16 cellular contexts compared by ENCODE assay signal in genomic region chr6:116404706-116405105, GRCh38. TPM values are rescaled to one million over a fixed set of nuclear protein-coding genes. Genes with fewer than 3 reads are reported as not detected.
DNase-seq lines count a peak whose midpoint lies in the region; FAIRE-seq and TF ChIP-seq lines count a peak whose summit lies in the region.
"Had no signal": no experiment of that assay in that cellular context is flagged by ENCODE, and none has a peak within 500 bp of the region (broad histone marks: within the 10 kb centered on the region; RNA-seq: fewer than 3 reads in every experiment).

No MANE protein-coding gene starts in this region.

- H3K27ac ChIP-seq in KMS-11: peak overlapping the region; percentile 72
- no peak overlapping the region for H3K27ac ChIP-seq in endothelial cell of umbilical vein (ENCODE audit: insufficient read depth, low read depth, low read length)
- H3K27ac ChIP-seq in transverse colon: peak overlapping the region; percentile 19 to 58 (median 50)
- H3K27ac ChIP-seq: colonic mucosa had no signal

- peaks cover 2% of the 10 kb centered on the region for H3K9me1 ChIP-seq in endothelial cell of umbilical vein (replicated peaks; ENCODE audit: control insufficient read depth, extremely low read depth, insufficient read depth, low read length)

- DNase-seq in endothelial cell of umbilical vein (ENCODE audit: low read depth, low spot score) (peak; percentile 58), mesothelial cell of epicardium (ENCODE audit: low spot score in 2 of 2, unreplicated experiment in 2 of 2) (no peak), transverse colon (no peak), NCI-H510A treated with DMSO at 0.1 percent for 48 hours (lab: John Stamatoyannopoulos, UW) (no peak), kidney tubule cell (ENCODE audit: low spot score) (no peak), HT-29 (ENCODE audit: low spot score) (no peak)
- DNase-seq: activated CD4-positive, CD25-positive, alpha-beta regulatory T cell; colonic mucosa; COR-L47; NCI-H2171 had no signal

- CTCF ChIA-PET in endothelial cell of umbilical vein (lab: Charles Lee): interaction anchor here (0.7 to 1.7 kb wide), 3 partner anchors 9 to 18 kb away, joined by 3 to 5 read pairs (median 3); no protein-coding TSS in a partner anchor

- dilution Hi-C loops in endothelial cell of umbilical vein (cut with MboI; ENCODE audit: extremely low pct_ligation_motif_present, low sequenced_read_pairs): no loop called here

- H3K4me1 ChIP-seq in KMS-11 (ENCODE audit: low read depth, poor library complexity, severe bottlenecking): peaks cover 24% of the 10 kb centered on the region
- no peaks in the 10 kb centered on the region for H3K4me1 ChIP-seq in endothelial cell of umbilical vein (ENCODE audit: control insufficient read depth, extremely low read depth, insufficient read depth, low read length)
- H3K4me1 ChIP-seq in transverse colon: peaks cover 0 to 25% (median 0%) of the 10 kb centered on the region in 4 donors
- H3K4me1 ChIP-seq: colonic mucosa had no signal

- no peak overlapping the region for H2AFZ ChIP-seq in KMS-11 (ENCODE audit: low read depth)
- H2AFZ ChIP-seq in endothelial cell of umbilical vein (ENCODE audit: low read depth, low read length): no peak overlapping the region

- in situ Hi-C loops in transverse colon (cut with MboI; ENCODE audit: low pct_ligation_motif_present in 1 of 4, low pct_unique_long_range_greater_than_20kb in 1 of 4, low sequenced_read_pairs in 3 of 4): loop anchor here in 1 of 4 donors (25.0 kb wide), 1 partner anchor 117 kb away; the partner anchor contains the start of gene TSPYL1

- no peak for TF ChIP-seq EP300 in transverse colon (IDR thresholded peaks at IDR 0.05; ENCODE audit: low read depth)

- H3K4me3 ChIP-seq in KMS-11 (IDR thresholded peaks at IDR 0.05; ENCODE audit: insufficient read depth, low read depth, low read length): no peak overlapping the region
- H3K4me3 ChIP-seq in endothelial cell of umbilical vein (replicated peaks in 1 of 3; ENCODE audit: insufficient read depth in 1 of 3, low read depth in 1 of 3, low read length in 3 of 3): no peak overlapping the region
- H3K4me3 ChIP-seq in transverse colon: no peak overlapping the region
- H3K4me3 ChIP-seq: colonic mucosa had no signal

- H3K79me2 ChIP-seq in KMS-11 (ENCODE audit: insufficient read depth, low read depth): no peaks in the 10 kb centered on the region
- no peaks in the 10 kb centered on the region for H3K79me2 ChIP-seq in endothelial cell of umbilical vein (ENCODE audit: control insufficient read depth, insufficient read depth, low read length)

- peak overlapping the region; percentile 78 for H3K4me2 ChIP-seq in KMS-11
- H3K4me2 ChIP-seq in endothelial cell of umbilical vein (ENCODE audit: insufficient read depth, low read length): no peak overlapping the region

- no peak for TF ChIP-seq POLR2A in endothelial cell of umbilical vein (IDR thresholded peaks at IDR 0.05; ENCODE audit: low read depth, low read length)
- TF ChIP-seq POLR2A in transverse colon (IDR thresholded peaks at IDR 0.05): no peak

- H3K4me1 Mint-ChIP-seq in mesothelial cell of epicardium: peaks cover 66% of the 10 kb centered on the region

- POLR2A ChIA-PET in endothelial cell of umbilical vein (lab: Charles Lee): no interaction called here

- BruUV-seq in endothelial cell of umbilical vein (replicated peaks; lab: Mats Ljungman, UMichigan): no TSS peak

- H3K4me3 Mint-ChIP-seq in mesothelial cell of epicardium: no peak overlapping the region
- H3K4me3 Mint-ChIP-seq: stimulated activated naive CD8-positive, alpha-beta T cell treated with anti-CD3 and anti-CD28 coated beads, Interleukin-15, Interleukin-2, amounts not matched to agents 100 ng/mL and 50 ng/mL, for 24 hours had no signal

- no peaks in the 10 kb centered on the region for H3K27me3 ChIP-seq in KMS-11 (ENCODE audit: insufficient read depth, low read depth)
- no peaks in the 10 kb centered on the region for H3K27me3 ChIP-seq in endothelial cell of umbilical vein (ENCODE audit: control insufficient read depth in 2 of 2, insufficient read depth in 2 of 2, low read length in 2 of 2)
- no peaks in the 10 kb centered on the region for H3K27me3 ChIP-seq in transverse colon
- H3K27me3 ChIP-seq: colonic mucosa had no signal

- no peaks in the 10 kb centered on the region for H3K27me3 Mint-ChIP-seq in mesothelial cell of epicardium (ENCODE audit: low read depth)

- intact Hi-C loops in endothelial cell of umbilical vein (cut with micrococcal nuclease): no loop called here
- intact Hi-C loops in transverse colon (cut with DNase I; ENCODE audit: low total_unique reads): no loop called here

- no peaks in the 10 kb centered on the region for H3K9me3 ChIP-seq in endothelial cell of umbilical vein (replicated peaks; ENCODE audit: control insufficient read depth, insufficient read depth, low read length)
- H3K9me3 ChIP-seq in transverse colon: no peaks in the 10 kb centered on the region
- H3K9me3 ChIP-seq: colonic mucosa had no signal

- H3K36me3 Mint-ChIP-seq in mesothelial cell of epicardium: peaks cover 4% of the 10 kb centered on the region

- H4K20me1 ChIP-seq in KMS-11 (ENCODE audit: insufficient read depth) (no peaks in the 10 kb centered on the region), endothelial cell of umbilical vein (replicated peaks; ENCODE audit: control insufficient read depth, extremely low read depth, insufficient read depth, low read length) (no peaks in the 10 kb centered on the region)

- TF ChIP-seq CTCF in KMS-11 (conservative IDR thresholded peaks at IDR 0.05; ENCODE audit: low read depth, low read length) (no peak), endothelial cell of umbilical vein (IDR thresholded peaks at IDR 0.05; ENCODE audit: extremely low read depth in 1 of 2, insufficient read depth in 1 of 2, low read depth in 1 of 2, low read length in 2 of 2) (no peak), mesothelial cell of epicardium (IDR thresholded peaks at IDR 0.05; ENCODE audit: unreplicated experiment) (no peak), transverse colon (IDR thresholded peaks at IDR 0.05) (no peak)

- peak overlapping the region; percentile 86 for H3K27ac Mint-ChIP-seq in mesothelial cell of epicardium
- H3K27ac Mint-ChIP-seq: stimulated activated naive CD8-positive, alpha-beta T cell treated with anti-CD3 and anti-CD28 coated beads, Interleukin-15, Interleukin-2, amounts not matched to agents 100 ng/mL and 50 ng/mL, for 24 hours had no signal

- H3K36me3 ChIP-seq in KMS-11 (ENCODE audit: insufficient read depth): no peaks in the 10 kb centered on the region
- H3K36me3 ChIP-seq in endothelial cell of umbilical vein (ENCODE audit: control insufficient read depth in 2 of 2, extremely low read depth in 1 of 2, insufficient read depth in 2 of 2, low read length in 2 of 2): no peaks in the 10 kb centered on the region
- H3K36me3 ChIP-seq in transverse colon: no peaks in the 10 kb centered on the region
- H3K36me3 ChIP-seq: colonic mucosa had no signal

- H3K9me3 Mint-ChIP-seq in mesothelial cell of epicardium: no peaks in the 10 kb centered on the region
- H3K9me3 Mint-ChIP-seq: stimulated activated naive CD8-positive, alpha-beta T cell treated with anti-CD3 and anti-CD28 coated beads, Interleukin-15, Interleukin-2, amounts not matched to agents 100 ng/mL and 50 ng/mL, for 24 hours had no signal

- 70 to 73% methylated on average over 3 of the region's 3 CpGs for WGBS in transverse colon (ENCODE audit: low coverage in 1 of 2), 2 donors

- FAIRE-seq in endothelial cell of umbilical vein (lab: Jason Lieb, UNC): no peak
- FAIRE-seq: frontal cortex, HTR-8/SVneo, islet of Langerhans had no signal

- H3K9ac ChIP-seq in KMS-11 (no peak overlapping the region), endothelial cell of umbilical vein (replicated peaks; ENCODE audit: extremely low read depth, insufficient read depth, low read length) (no peak overlapping the region)

TF ChIP-seq in endothelial cell of umbilical vein, 7 proteins besides CTCF, POLR2A, EP300 and RAD21 (continues in another document):
- TF ChIP-seq MAX (IDR thresholded peaks at IDR 0.05; ENCODE audit: insufficient read depth, insufficient read length) (no peak), GATA2 (IDR thresholded peaks at IDR 0.05; ENCODE audit: insufficient read depth, insufficient read length, low read depth, low read length) (no peak), POLR2AphosphoS5 (IDR thresholded peaks at IDR 0.05; ENCODE audit: insufficient read depth, low read depth, low read length) (no peak), JUN (IDR thresholded peaks at IDR 0.05; ENCODE audit: borderline replicate concordance, insufficient read depth, insufficient read length, low read depth) (no peak), EZH2 (IDR thresholded peaks at IDR 0.05; ENCODE audit: borderline replicate concordance, low read depth, low read length, severe bottlenecking) (no peak)

RNA-seq across cellular contexts. Expression of gene DSE, which starts 34.0 kb away (rescaled TPM):
- total RNA-seq in endothelial cell of umbilical vein (25.0 and 31.3 TPM in 2 replicates), mesothelial cell of epicardium (69.6 to 73.3 TPM (median 70.7 TPM) in 3 replicates), transverse colon (10 to 100 TPM in 2 of 4 donors, 1 to 10 TPM in 2; 3.8 to 16.7 (median 9.2) TPM)
- polyA plus RNA-seq in endothelial cell of umbilical vein: 12.0 and 16.0 TPM in 2 replicates
- 11.3 TPM in 2 replicates for polyA plus RNA-seq in endothelial cell of umbilical vein (2011; cell fraction: cytosol; rRNA removed)
- 17.0 and 18.4 TPM in 2 replicates for polyA plus RNA-seq in endothelial cell of umbilical vein (2011; cell fraction: nucleus; rRNA removed)
- 12.4 and 14.3 TPM in 2 replicates for polyA plus RNA-seq in endothelial cell of umbilical vein (2012)
- polyA minus RNA-seq in endothelial cell of umbilical vein: 38.6 and 43.0 TPM in 2 replicates
- polyA minus RNA-seq in endothelial cell of umbilical vein (2011; cell fraction: cytosol; rRNA and poly(A)+ RNA removed): 0.61 TPM
- 36.8 and 51.9 TPM in 2 replicates for polyA minus RNA-seq in endothelial cell of umbilical vein (2011; cell fraction: nucleus; rRNA and poly(A)+ RNA removed)
- 1.9 and 5.3 TPM in 2 replicates for total RNA-seq in HT-29 (2014; rRNA removed; shearing (Covaris generic))

RNA-seq across cellular contexts. Expression of gene CALHM6, which starts 56.5 kb away (rescaled TPM):
- total RNA-seq in endothelial cell of umbilical vein: not detected in 2 replicates
- polyA plus RNA-seq in endothelial cell of umbilical vein: 0.08 and 0.10 TPM in 2 replicates
- 0.10 and 0.20 TPM in 2 replicates for polyA plus RNA-seq in endothelial cell of umbilical vein (2011; cell fraction: cytosol; rRNA removed)
- not detected in 2 replicates for polyA plus RNA-seq in endothelial cell of umbilical vein (2011; cell fraction: nucleus; rRNA removed)
- polyA plus RNA-seq in endothelial cell of umbilical vein (2012): not detected in 2 replicates
- not detected in 2 replicates for polyA minus RNA-seq in endothelial cell of umbilical vein
- not detected for polyA minus RNA-seq in endothelial cell of umbilical vein (2011; cell fraction: cytosol; rRNA and poly(A)+ RNA removed)
- not detected in 2 replicates for polyA minus RNA-seq in endothelial cell of umbilical vein (2011; cell fraction: nucleus; rRNA and poly(A)+ RNA removed)
- total RNA-seq in mesothelial cell of epicardium: 2.2 to 2.4 TPM (median 2.4 TPM) in 3 replicates
- 10 to 100 TPM in 1 of 4 donors, 1 to 10 TPM in 2, not detected in 1; 3.3 to 21.7 (median 3.3) TPM for total RNA-seq in transverse colon
- total RNA-seq in HT-29 (2014; rRNA removed; shearing (Covaris generic)): not detected in 2 replicates
- total RNA-seq: myocyte had no signal
